Comparison of ENCODE assay signal across 10 cellular contexts in the genomic region with DNA sequence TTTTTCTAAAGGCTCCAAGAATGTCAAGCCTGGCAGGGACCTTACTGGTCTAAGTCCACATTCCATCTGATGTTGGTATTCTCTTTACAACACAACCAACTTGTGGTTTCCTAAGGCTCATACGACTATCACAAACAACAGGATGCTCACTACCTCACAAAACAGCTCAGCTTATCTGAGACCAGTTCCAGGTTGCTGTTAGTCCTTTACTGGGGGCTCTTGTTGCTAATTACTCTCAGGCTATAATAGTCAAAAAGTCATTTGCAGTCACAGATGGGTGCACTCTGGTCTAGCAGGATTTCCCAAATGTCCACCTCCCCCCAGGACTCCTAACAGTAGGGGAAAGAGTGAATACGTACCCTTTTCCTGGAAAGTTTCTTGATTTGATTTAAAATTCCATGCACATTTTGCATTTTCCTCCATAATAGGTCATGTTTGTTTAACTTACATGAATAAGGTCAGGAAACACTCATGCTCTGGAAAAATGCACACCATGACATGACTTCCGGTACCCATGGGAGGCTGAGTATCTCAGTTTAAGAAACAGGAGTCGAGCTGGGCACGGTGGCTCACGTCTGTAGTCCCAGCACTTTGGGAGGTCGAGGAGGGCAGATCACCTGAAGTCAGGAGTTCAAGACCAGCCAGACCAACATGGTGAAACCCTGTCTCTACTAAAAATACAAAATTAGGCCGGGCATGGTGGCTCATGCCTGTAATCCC. TPM values are rescaled to one million over a fixed set of nuclear protein-coding genes. Genes with fewer than 3 reads are reported as not detected.
DNase-seq lines count a peak whose midpoint lies in the region; ATAC-seq lines count a peak whose summit lies in the region.
"Had no signal": no experiment of that assay in that cellular context is flagged by ENCODE, and none has a peak within 500 bp of the region (broad histone marks: within the 10 kb centered on the region; RNA-seq: fewer than 3 reads in every experiment).

No MANE protein-coding gene starts in this region.

- H3K4me3 Mint-ChIP-seq in activated CD8-positive, alpha-beta memory T cell treated with anti-CD3 and anti-CD28 coated beads, Interleukin-2, amount 10 ng/mL, durations not matched to agents 7 days and 5 days, result peak overlapping the region; percentile 71
- peak overlapping the region; percentile 86 for H3K4me3 Mint-ChIP-seq in T-helper 1 cell treated with Interleukin-12 subunit alpha and Interleukin-12 subunit beta and Interleukin-4 antibody, amounts not matched to agents 30 μg/mL and 1 μg/mL, for 36 hours
- no peak overlapping the region for H3K4me3 Mint-ChIP-seq in stimulated activated memory B cell treated with anti-CD40 and anti-IgM and Interleukin-4, amounts not matched to agents 10 μg/mL and 1 μg/mL and 100 μg/mL, for 72 hours

- no peaks in the 10 kb centered on the region for H3K9me3 Mint-ChIP-seq in activated CD8-positive, alpha-beta memory T cell treated with anti-CD3 and anti-CD28 coated beads, Interleukin-2, amount 10 ng/mL, durations not matched to agents 7 days and 5 days (ENCODE audit: low read depth)
- H3K9me3 Mint-ChIP-seq in T-helper 1 cell treated with Interleukin-12 subunit alpha and Interleukin-12 subunit beta and Interleukin-4 antibody, amounts not matched to agents 30 μg/mL and 1 μg/mL, for 36 hours, result no peaks in the 10 kb centered on the region
- H3K9me3 Mint-ChIP-seq in stimulated activated memory B cell treated with anti-CD40 and anti-IgM and Interleukin-4, amounts not matched to agents 10 μg/mL and 1 μg/mL and 100 μg/mL, for 72 hours, result no peaks in the 10 kb centered on the region

- H3K36me3 Mint-ChIP-seq in activated CD8-positive, alpha-beta memory T cell treated with anti-CD3 and anti-CD28 coated beads, Interleukin-2, amount 10 ng/mL, durations not matched to agents 7 days and 5 days, result peaks cover 38% of the 10 kb centered on the region
- H3K36me3 Mint-ChIP-seq in T-helper 1 cell treated with Interleukin-12 subunit alpha and Interleukin-12 subunit beta and Interleukin-4 antibody, amounts not matched to agents 30 μg/mL and 1 μg/mL, for 36 hours (ENCODE audit: low read depth), result peaks cover 27% of the 10 kb centered on the region
- peaks cover 6% of the 10 kb centered on the region for H3K36me3 Mint-ChIP-seq in stimulated activated memory B cell treated with anti-CD40 and anti-IgM and Interleukin-4, amounts not matched to agents 10 μg/mL and 1 μg/mL and 100 μg/mL, for 72 hours

- H3K27me3 Mint-ChIP-seq in activated CD8-positive, alpha-beta memory T cell treated with anti-CD3 and anti-CD28 coated beads, Interleukin-2, amount 10 ng/mL, durations not matched to agents 7 days and 5 days, result no peaks in the 10 kb centered on the region
- no peaks in the 10 kb centered on the region for H3K27me3 Mint-ChIP-seq in T-helper 1 cell treated with Interleukin-12 subunit alpha and Interleukin-12 subunit beta and Interleukin-4 antibody, amounts not matched to agents 30 μg/mL and 1 μg/mL, for 36 hours (ENCODE audit: low read depth)
- no peaks in the 10 kb centered on the region for H3K27me3 Mint-ChIP-seq in stimulated activated memory B cell treated with anti-CD40 and anti-IgM and Interleukin-4, amounts not matched to agents 10 μg/mL and 1 μg/mL and 100 μg/mL, for 72 hours

- H3K27ac Mint-ChIP-seq in activated CD8-positive, alpha-beta memory T cell treated with anti-CD3 and anti-CD28 coated beads, Interleukin-2, amount 10 ng/mL, durations not matched to agents 7 days and 5 days, result peak overlapping the region; percentile 97
- H3K27ac Mint-ChIP-seq in T-helper 1 cell treated with Interleukin-12 subunit alpha and Interleukin-12 subunit beta and Interleukin-4 antibody, amounts not matched to agents 30 μg/mL and 1 μg/mL, for 36 hours, result peak overlapping the region; percentile 98
- peak overlapping the region; percentile 65 for H3K27ac Mint-ChIP-seq in stimulated activated memory B cell treated with anti-CD40 and anti-IgM and Interleukin-4, amounts not matched to agents 10 μg/mL and 1 μg/mL and 100 μg/mL, for 72 hours

- DNase-seq in activated CD8-positive, alpha-beta memory T cell treated with anti-CD3 and anti-CD28 coated beads, Interleukin-2, amount 10 ng/mL, durations not matched to agents 7 days and 5 days, result no peak
- no peak for DNase-seq in activated CD8-positive, alpha-beta memory T cell treated with anti-CD3 and anti-CD28 coated beads, Interleukin-2, amount 50 U/mL, for 4 hours
- DNase-seq in fibroblast of gingiva (ENCODE audit: low read depth), result peak; percentile 58
- no peak for DNase-seq in medulla oblongata (ENCODE audit: extremely low spot score)
- DNase-seq: NCI-H524 treated with DMSO at 0.1 percent for 48 hours had no signal

- ATAC-seq in activated CD8-positive, alpha-beta memory T cell treated with anti-CD3 and anti-CD28 coated beads, Interleukin-2, amount 10 ng/mL, durations not matched to agents 7 days and 5 days, result peak; percentile 13
- no peak for ATAC-seq in stimulated activated memory B cell treated with anti-CD40 and anti-IgM and Interleukin-4, amounts not matched to agents 10 μg/mL and 1 μg/mL and 100 μg/mL, for 72 hours
- ATAC-seq in HG03469 (IDR thresholded peaks at IDR 0.05; ENCODE audit: unreplicated experiment), result no peak
- ATAC-seq in HG03159 (IDR thresholded peaks at IDR 0.05; ENCODE audit: unreplicated experiment), result no peak

- CTCF ChIA-PET in activated CD8-positive, alpha-beta memory T cell treated with anti-CD3 and anti-CD28 coated beads, Interleukin-2, amount 10 ng/mL, durations not matched to agents 7 days and 5 days (lab: Charles Lee), result interaction anchor here (0.7 to 1.6 kb wide), 2 partner anchors 17 to 105 kb away, joined by 3 to 6 read pairs; a partner anchor contains a TSS

- H3K4me1 Mint-ChIP-seq in activated CD8-positive, alpha-beta memory T cell treated with anti-CD3 and anti-CD28 coated beads, Interleukin-2, amount 10 ng/mL, durations not matched to agents 7 days and 5 days, result peaks cover 62% of the 10 kb centered on the region
- peaks cover 39% of the 10 kb centered on the region for H3K4me1 Mint-ChIP-seq in T-helper 1 cell treated with Interleukin-12 subunit alpha and Interleukin-12 subunit beta and Interleukin-4 antibody, amounts not matched to agents 30 μg/mL and 1 μg/mL, for 36 hours (ENCODE audit: low read depth)
- peaks cover 30% of the 10 kb centered on the region for H3K4me1 Mint-ChIP-seq in stimulated activated memory B cell treated with anti-CD40 and anti-IgM and Interleukin-4, amounts not matched to agents 10 μg/mL and 1 μg/mL and 100 μg/mL, for 72 hours

RNA-seq across cellular contexts. Expression of a gene that starts 16.0 kb away (rescaled TPM):
- total RNA-seq in activated CD8-positive, alpha-beta memory T cell treated with anti-CD3 and anti-CD28 coated beads, Interleukin-2, amount 10 ng/mL, durations not matched to agents 7 days and 5 days, result 100 to 1,000 TPM; 441 to 481 TPM
- total RNA-seq: LHCN-M2 had no signal

RNA-seq across cellular contexts. Expression of a gene that starts 20.1 kb away (rescaled TPM):
- 1 to 10 TPM in 1 of 2 experiments, under 1 TPM in 1; 0.80 to 1.2 TPM for total RNA-seq in activated CD8-positive, alpha-beta memory T cell treated with anti-CD3 and anti-CD28 coated beads, Interleukin-2, amount 10 ng/mL, durations not matched to agents 7 days and 5 days

RNA-seq across cellular contexts. Expression of a gene that starts 24.8 kb away (rescaled TPM):
- total RNA-seq in activated CD8-positive, alpha-beta memory T cell treated with anti-CD3 and anti-CD28 coated beads, Interleukin-2, amount 10 ng/mL, durations not matched to agents 7 days and 5 days, result 100 to 1,000 TPM; 183 to 189 TPM

RNA-seq across cellular contexts. Expression of a gene that starts 44.9 kb away (rescaled TPM):
- total RNA-seq in activated CD8-positive, alpha-beta memory T cell treated with anti-CD3 and anti-CD28 coated beads, Interleukin-2, amount 10 ng/mL, durations not matched to agents 7 days and 5 days, result 100 to 1,000 TPM; 162 to 227 TPM

RNA-seq across cellular contexts. Expression of a gene that starts 44.9 kb away (rescaled TPM):
- 10 to 100 TPM; 11.7 to 12.3 TPM for total RNA-seq in activated CD8-positive, alpha-beta memory T cell treated with anti-CD3 and anti-CD28 coated beads, Interleukin-2, amount 10 ng/mL, durations not matched to agents 7 days and 5 days
